ENCODE assay signal across 13 cellular contexts in genomic region chr3:135325726-135326245, GRCh38.
DNase-seq lines count a peak whose midpoint lies in the region.
"Had no signal": no experiment of that assay in that cellular context is flagged by ENCODE, and none has a peak within 500 bp of the region (broad histone marks: within the 10 kb centered on the region; RNA-seq: fewer than 3 reads in every experiment).

No MANE protein-coding gene starts in this region.

- DNase-seq in SHP77 (lab: John Stamatoyannopoulos, UW), result peak; percentile 8 to 9
- DNase-seq in SHP77 treated with DMSO at 0.1 percent for 48 hours (lab: John Stamatoyannopoulos, UW), result no peak
- DNase-seq in DMS79 treated with DMSO at 0.1 percent for 48 hours (lab: John Stamatoyannopoulos, UW), result peak; percentile 57
- peak; percentile 57 for DNase-seq in NCI-H2227 (lab: John Stamatoyannopoulos, UW; ENCODE audit: unreplicated experiment)
- peak; percentile 68 for DNase-seq in cerebellum (ENCODE audit: low spot score)
- DNase-seq in NCI-H1436 (lab: John Stamatoyannopoulos, UW), result no peak
- DNase-seq in stimulated activated naive CD4-positive, alpha-beta T cell (lab: John Stamatoyannopoulos, UW), result no peak
- DNase-seq: activated CD4-positive, alpha-beta memory T cell treated with anti-CD3 and anti-CD28 coated beads, Interleukin-2, amount 10 ng/mL, durations not matched to agents 7 days and 5 days; activated effector memory CD4-positive, alpha-beta T cell treated with anti-CD3 and anti-CD28 coated beads, Interleukin-2, amount 50 U/mL, for 16 hours; colonic mucosa; esophagus squamous epithelium; NCI-H2081 treated with DMSO at 0.1 percent for 48 hours; upper lobe of left lung had no signal

Comparison
In these comparisons a context has a peak if more than half of its experiments do, and no peak if none do; other contexts are left out.
1. DNase-seq: peak in SHP77 (2 of 2), DMS79 treated with DMSO at 0.1 percent for 48 hours (single experiment), NCI-H2227 (single experiment) and cerebellum (single experiment); none in SHP77 treated with DMSO at 0.1 percent for 48 hours (single experiment), NCI-H1436 (single experiment) and stimulated activated naive CD4-positive, alpha-beta T cell (0 of 6).